27 cellular contexts compared by ENCODE assay signal in the genomic region with DNA sequence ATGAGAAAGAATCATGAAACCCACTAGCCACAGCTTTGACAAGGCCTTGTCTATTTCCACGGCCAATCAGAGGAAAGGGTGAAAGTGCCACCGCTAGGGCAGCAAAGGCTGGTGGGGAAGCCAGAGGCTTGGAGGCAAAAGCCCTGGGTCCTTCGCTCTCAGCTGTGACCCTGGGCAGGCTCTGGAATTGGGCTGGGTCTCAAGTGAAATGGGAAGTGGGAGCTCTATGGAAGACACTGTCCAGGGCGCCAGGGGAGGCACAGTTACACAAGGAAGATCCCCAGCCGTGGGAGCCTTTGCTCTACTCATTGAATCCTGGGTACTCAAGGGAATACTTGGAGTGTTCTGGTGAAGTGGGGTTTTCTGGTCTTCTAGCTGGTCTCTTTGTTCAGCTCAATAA.
"Had no signal": no experiment of that assay in that cellular context is flagged by ENCODE, and none has a peak within 500 bp of the region (broad histone marks: within the 10 kb centered on the region; RNA-seq: fewer than 3 reads in every experiment).

No MANE protein-coding gene starts in this region.

- H3K27me3 ChIP-seq: hepatocyte, neural progenitor cell, testis, thyroid gland, transverse colon, upper lobe of left lung had no signal

- DNase-seq: islet precursor cell; left ventricle myocardium inferior; mesendoderm; naive B cell; natural killer cell; nephron progenitor cell; occipital lobe; psoas muscle; right lobe of liver; stimulated activated CD4-positive, alpha-beta T cell treated with anti-CD3 and anti-CD28 coated beads, Interleukin-12 subunit alpha, Interleukin-12 subunit beta, amount 100 ng/mL, for 4 hours; stimulated activated CD4-positive, alpha-beta T cell treated with anti-CD3 and anti-CD28 coated beads, Interleukin-15, amount 100 ng/mL, for 24 hours; stimulated activated CD4-positive, alpha-beta T cell treated with anti-CD3 and anti-CD28 coated beads, Interleukin-2, amount 100 ng/mL, for 24 hours; stimulated activated CD4-positive, alpha-beta T cell treated with anti-CD3 and anti-CD28 coated beads, Interleukin-4, amount 100 ng/mL, for 1 hour; stimulated activated naive B cell treated with anti-CD40 and anti-IgM and Interleukin-4, amounts not matched to agents 10 μg/mL and 1 μg/mL and 100 μg/mL, for 72 hours; stimulated activated naive CD8-positive, alpha-beta T cell treated with anti-CD3 and anti-CD28 coated beads, Interleukin-15, Interleukin-2, amounts not matched to agents 100 U/mL and 50 U/mL, for 24 hours; stomach; testis; thyroid gland; transverse colon; upper lobe of left lung had no signal

- H3K9me3 ChIP-seq: left ventricle myocardium inferior, neutrophil, psoas muscle, right lobe of liver, stomach, testis, thyroid gland, transverse colon, upper lobe of left lung had no signal

- H3K4me3 ChIP-seq: hepatocyte, left ventricle myocardium inferior, lung, neural progenitor cell, psoas muscle, right lobe of liver, smooth muscle cell, stomach, testis, thyroid gland, transverse colon, upper lobe of left lung had no signal

- H3K27ac Mint-ChIP-seq: mesothelial cell of epicardium, natural killer cell, nephron progenitor cell, neural progenitor cell had no signal

- H3K4me1 Mint-ChIP-seq: mesothelial cell of epicardium; natural killer cell; nephron progenitor cell; stimulated activated naive B cell treated with anti-CD40 and anti-IgM and Interleukin-4, amounts not matched to agents 10 μg/mL and 1 μg/mL and 100 μg/mL, for 72 hours had no signal

- H3K27ac ChIP-seq: hepatocyte, left ventricle myocardium inferior, neural progenitor cell, neutrophil, parathyroid adenoma, psoas muscle, right lobe of liver, stomach, testis, thyroid gland, transverse colon, upper lobe of left lung had no signal

- H3K4me1 ChIP-seq: left ventricle myocardium inferior, parathyroid adenoma, psoas muscle, right lobe of liver, stomach, testis, thyroid gland, transverse colon had no signal

- H3K36me3 ChIP-seq: left ventricle myocardium inferior, neural progenitor cell, neutrophil, right lobe of liver, stomach, thyroid gland, transverse colon, upper lobe of left lung had no signal

- ATAC-seq: natural killer cell; psoas muscle; right lobe of liver; stimulated activated naive B cell treated with anti-CD40 and anti-IgM and Interleukin-4, amounts not matched to agents 10 μg/mL and 1 μg/mL and 100 μg/mL, for 72 hours; stimulated activated naive CD8-positive, alpha-beta T cell treated with anti-CD3 and anti-CD28 coated beads, Interleukin-15, Interleukin-2, amounts not matched to agents 100 U/mL and 50 U/mL, for 24 hours had no signal

- H3K36me3 Mint-ChIP-seq: mesothelial cell of epicardium; naive B cell; natural killer cell; neural progenitor cell; stimulated activated naive B cell treated with anti-CD40 and anti-IgM and Interleukin-4, amounts not matched to agents 10 μg/mL and 1 μg/mL and 100 μg/mL, for 72 hours had no signal

- H3K4me3 Mint-ChIP-seq: mesothelial cell of epicardium; naive B cell; natural killer cell; nephron progenitor cell; neural progenitor cell; stimulated activated naive B cell treated with anti-CD40 and anti-IgM and Interleukin-4, amounts not matched to agents 10 μg/mL and 1 μg/mL and 100 μg/mL, for 72 hours had no signal

- H3K9me3 Mint-ChIP-seq: mesothelial cell of epicardium, natural killer cell, neural progenitor cell had no signal
